ENCODE assay signal across 8 cellular contexts in genomic region chr15:59371458-59372351, GRCh38. TPM values are rescaled to one million over a fixed set of nuclear protein-coding genes. Genes with fewer than 3 reads are reported as not detected.
A peak's percentile ranks its signal among the peaks of the same experiment; 100 is the strongest.
DNase-seq lines count a peak whose midpoint lies in the region; ATAC-seq, FAIRE-seq and TF ChIP-seq lines count a peak whose summit lies in the region.

No MANE protein-coding gene starts in this region.

- H3K36me3 Mint-ChIP-seq in brain, result no peaks in the 10 kb centered on the region

- H3K27me3 ChIP-seq in small intestine (ENCODE audit: control insufficient read depth in 2 of 2, insufficient read depth in 2 of 2, low read length in 2 of 2), result no peaks in the 10 kb centered on the region

- no peaks in the 10 kb centered on the region for H3K9me3 ChIP-seq in small intestine (ENCODE audit: control insufficient read depth, low read depth)

- DNase-seq in EL, result peak; percentile 40
- peak; percentile 30 for DNase-seq in NCI-H510A (lab: John Stamatoyannopoulos, UW)
- DNase-seq in islet precursor cell, result peak; percentile 65
- peak; percentile 55 for DNase-seq in small intestine

- TF ChIP-seq CTCF in brain (conservative IDR thresholded peaks at IDR 0.05), result no peak

- FAIRE-seq in small intestine (lab: Jason Lieb, UNC), result no peak

- no peaks in the 10 kb centered on the region for H3K36me3 ChIP-seq in small intestine (ENCODE audit: control insufficient read depth in 2 of 2, insufficient read depth in 2 of 2, low read length in 2 of 2)

- H3K4me3 ChIP-seq in small intestine (ENCODE audit: low read depth in 1 of 2, low read length in 2 of 2), result peak overlapping the region; percentile 82 to 96

- 1 to 4% (median 2%) methylated on average over 46 to 93 of the region's 93 CpGs for WGBS in small intestine, 3 donors

- peak overlapping the region; percentile 92 to 96 for H3K27ac ChIP-seq in small intestine (ENCODE audit: low read depth in 1 of 2, low read length in 1 of 2)

- H3K4me3 Mint-ChIP-seq in brain, result peak overlapping the region; percentile 92 to 98 (median 96)

- H3K27ac Mint-ChIP-seq in brain, result peak overlapping the region; percentile 59 to 95 (median 81)

- H3K4me1 Mint-ChIP-seq in brain, result peaks cover 36% of the 10 kb centered on the region

- ATAC-seq in GM21723 (IDR thresholded peaks at IDR 0.05; ENCODE audit: unreplicated experiment), result peak; percentile 31
- no peak for ATAC-seq in GM21526 (IDR thresholded peaks at IDR 0.05; ENCODE audit: low FRiP score, unreplicated experiment)
- no peak for ATAC-seq in GM19328 (IDR thresholded peaks at IDR 0.05; ENCODE audit: unreplicated experiment)

- H3K27me3 Mint-ChIP-seq in brain, result peaks cover 36% of the 10 kb centered on the region

- H3K4me1 ChIP-seq in small intestine (ENCODE audit: control insufficient read depth in 2 of 2, insufficient read depth in 1 of 2, low read depth in 1 of 2, low read length in 1 of 2), result peaks cover 2 to 4% of the 10 kb centered on the region in 2 donors

- peaks cover 0 to 2% (median 0%) of the 10 kb centered on the region in 5 experiments for H3K9me3 Mint-ChIP-seq in brain

RNA-seq across cellular contexts. Expression of gene MYO1E, which starts 1.0 kb away (rescaled TPM):
- polyA plus RNA-seq in brain (ENCODE audit: insufficient read depth, low read depth, low replicate concordance) (35.8 TPM), small intestine (100 to 1,000 TPM in 1 of 3 donors, 10 to 100 TPM in 2; 32.3 to 122 (median 85.9) TPM)
